26 cellular contexts compared by ENCODE assay signal in the genomic region with DNA sequence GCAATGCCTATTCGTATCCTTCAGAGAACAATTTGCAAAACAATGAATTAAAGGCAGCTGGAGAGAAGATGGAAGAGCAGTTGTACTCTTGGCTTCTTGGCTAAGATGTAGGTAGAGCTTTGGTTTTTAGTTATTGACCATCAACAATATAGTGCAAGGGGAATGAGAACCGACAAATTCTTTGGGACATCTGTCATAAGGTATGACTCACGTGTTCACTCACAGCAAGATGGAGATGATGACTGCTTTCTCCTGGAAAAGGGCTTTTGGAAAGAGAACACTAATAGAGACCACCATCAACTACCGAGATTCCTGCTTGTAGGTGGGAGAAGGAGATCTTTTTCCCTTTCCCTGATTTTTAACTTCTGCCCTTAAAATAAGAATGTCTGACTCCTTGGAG.
DNase-seq lines count a peak whose midpoint lies in the region; ATAC-seq, FAIRE-seq and TF ChIP-seq lines count a peak whose summit lies in the region.
"Had no signal": no experiment of that assay in that cellular context is flagged by ENCODE, and none has a peak within 500 bp of the region (broad histone marks: within the 10 kb centered on the region; RNA-seq: fewer than 3 reads in every experiment).

No MANE protein-coding gene starts in this region.

- CTCF ChIA-PET in HepG2 (lab: Yijun Ruan, JAX; ENCODE audit: low intra/inter-chr PET ratio, low total read pairs) = no interaction called here

- ATAC-seq in HepG2 = no peak
- no peak for ATAC-seq in right lobe of liver
- no peak for ATAC-seq in Right ventricle myocardium superior (ENCODE audit: poor library complexity)
- ATAC-seq: GM12878, HCT116, K562, T-cell had no signal

- in situ Hi-C loops in HepG2 (cut with HindIII; ENCODE audit: extremely low pct_ligation_motif_present, low pct_unique_long_range_greater_than_20kb) = no loop called here

- no peak overlapping the region for H2AFZ ChIP-seq in HepG2 (ENCODE audit: low read length)
- H2AFZ ChIP-seq: PC-9 had no signal

- no peak overlapping the region for H3K9ac ChIP-seq in HepG2 (ENCODE audit: insufficient read depth, low read depth, low read length)

- no peaks in the 10 kb centered on the region for H3K36me3 Mint-ChIP-seq in nephron progenitor cell (ENCODE audit: low read depth)
- H3K36me3 Mint-ChIP-seq: CD4-positive, CD25-positive, alpha-beta regulatory T cell; T-cell had no signal

- TF ChIP-seq CTCF in HepG2 (CRISPR knock-in tag; IDR thresholded peaks at IDR 0.05) (no peak), right lobe of liver (IDR thresholded peaks at IDR 0.05) (no peak), nephron progenitor cell (IDR thresholded peaks at IDR 0.05) (no peak)

- no peak overlapping the region for H3K4me3 Mint-ChIP-seq in nephron progenitor cell
- H3K4me3 Mint-ChIP-seq: CD4-positive, CD25-positive, alpha-beta regulatory T cell; T-cell had no signal

- H3K4me1 Mint-ChIP-seq in nephron progenitor cell = no peaks in the 10 kb centered on the region
- H3K4me1 Mint-ChIP-seq: CD4-positive, CD25-positive, alpha-beta regulatory T cell; T-cell had no signal

- FAIRE-seq in HepG2 (lab: Jason Lieb, UNC) = no peak
- FAIRE-seq: D721Med, G401.6, GM12878, K562 had no signal

- H3K79me2 ChIP-seq in HepG2 (ENCODE audit: insufficient read depth, low read length) = no peaks in the 10 kb centered on the region

- no peak overlapping the region for H3K4me3 ChIP-seq in HepG2 (replicated peaks in 1 of 3; ENCODE audit: insufficient read depth in 1 of 3, low read depth in 2 of 3, low read length in 3 of 3)
- no peak overlapping the region for H3K4me3 ChIP-seq in right lobe of liver
- H3K4me3 ChIP-seq: GM12878, K562, PC-9, SJSA1 had no signal

- TF ChIP-seq POLR2A in HepG2 (IDR thresholded peaks at IDR 0.05; ENCODE audit: insufficient read depth in 1 of 2, low read depth in 2 of 2, low read length in 2 of 2) (no peak), right lobe of liver (IDR thresholded peaks at IDR 0.05) (no peak)

- H4K20me1 ChIP-seq in HepG2 (ENCODE audit: insufficient read depth, low read length) = no peaks in the 10 kb centered on the region

- H3K9me3 ChIP-seq in HepG2 (ENCODE audit: low read length) (no peaks in the 10 kb centered on the region), right lobe of liver (no peaks in the 10 kb centered on the region)
- H3K9me3 ChIP-seq: SJSA1 had no signal

- H3K36me3 ChIP-seq in HepG2 (replicated peaks in 1 of 2; ENCODE audit: control insufficient read depth in 1 of 2, insufficient read depth in 2 of 2, low read length in 2 of 2) (no peaks in the 10 kb centered on the region), right lobe of liver (no peaks in the 10 kb centered on the region)
- H3K36me3 ChIP-seq: SJSA1 had no signal

- intact Hi-C loops in HepG2 (cut with micrococcal nuclease; ENCODE audit: unreplicated experiment) (no loop called here), right lobe of liver (cut with DNase I) (no loop called here), Right ventricle myocardium superior (cut with DNase I) (no loop called here)

- peaks cover 3% of the 10 kb centered on the region for H3K9me3 Mint-ChIP-seq in nephron progenitor cell
- H3K9me3 Mint-ChIP-seq: T-cell had no signal

- TF ChIP-seq RAD21 in HepG2 (CRISPR knock-in tag; IDR thresholded peaks at IDR 0.05) = no peak

- no peak overlapping the region for H3K27ac ChIP-seq in HepG2 (ENCODE audit: extremely low read length, insufficient read depth, low read length)
- H3K27ac ChIP-seq in right lobe of liver = no peak overlapping the region
- H3K27ac ChIP-seq: 22Rv1, HL-60, PC-9, SJSA1 had no signal

- BruUV-seq in HepG2 (replicated peaks; lab: Mats Ljungman, UMichigan) = no TSS peak

- DNase-seq in HepG2 (ENCODE audit: low spot score) (no peak), right lobe of liver (no peak), RPMI7951 (ENCODE audit: low read depth) (peak; percentile 28), glomerular visceral epithelial cell (ENCODE audit: extremely low spot score) (peak; percentile 25), Right ventricle myocardium superior (no peak), NCI-H524 treated with DMSO at 0.1 percent for 48 hours (lab: John Stamatoyannopoulos, UW) (no peak), nephron progenitor cell (no peak), NCI-H1092 (lab: John Stamatoyannopoulos, UW) (no peak)
- DNase-seq: ACHN; CD4-positive, CD25-positive, alpha-beta regulatory T cell; Kasumi-1; MV-4-11; NCI-H1105 treated with DMSO at 0.1 percent for 48 hours; NCI-H2029; NCI-H446; NCI-H526; PC-9; T-cell had no signal

- no peak for TF ChIP-seq EP300 in HepG2 (IDR thresholded peaks at IDR 0.05; ENCODE audit: low read depth in 2 of 2, low read length in 2 of 2)
- TF ChIP-seq EP300 in HepG2 (CRISPR knock-in tag; IDR thresholded peaks at IDR 0.05; ENCODE audit: borderline replicate concordance) = no peak

- WGBS in HepG2 (ENCODE audit: low lambda C conversion rate) = 4% methylated on average over 4 of the region's 4 CpGs
- 21% methylated on average over 3 of the region's 4 CpGs for WGBS in right lobe of liver (ENCODE audit: insufficient coverage, low coverage, low lambda C conversion rate, missing lambda C conversion rate)

- POLR2A ChIA-PET in HepG2 (lab: Yijun Ruan, JAX) = no interaction called here

- H3K4me1 ChIP-seq in HepG2 (ENCODE audit: insufficient read depth, low read length) (no peaks in the 10 kb centered on the region), right lobe of liver (no peaks in the 10 kb centered on the region)
- H3K4me1 ChIP-seq: SJSA1 had no signal

- H3K27me3 Mint-ChIP-seq in nephron progenitor cell (ENCODE audit: low read depth, poor library complexity) = peaks cover 22% of the 10 kb centered on the region
- H3K27me3 Mint-ChIP-seq: CD4-positive, CD25-positive, alpha-beta regulatory T cell had no signal

- no peaks in the 10 kb centered on the region for H3K27me3 ChIP-seq in HepG2 (ENCODE audit: control insufficient read depth in 1 of 2, insufficient read depth in 2 of 2, low read length in 2 of 2)
- no peaks in the 10 kb centered on the region for H3K27me3 ChIP-seq in right lobe of liver
- H3K27me3 ChIP-seq: SJSA1 had no signal

- H3K27ac Mint-ChIP-seq in nephron progenitor cell = no peak overlapping the region
- H3K27ac Mint-ChIP-seq: CD4-positive, CD25-positive, alpha-beta regulatory T cell; T-cell had no signal

- no peak overlapping the region for H3K4me2 ChIP-seq in HepG2 (ENCODE audit: low read depth, low read length)
- H3K4me2 ChIP-seq: PC-9 had no signal

TF ChIP-seq in HepG2, 621 proteins besides CTCF, POLR2A, EP300 and RAD21:
- no peak for TF ChIP-seq ZNF570 (CRISPR knock-in tag; IDR thresholded peaks at IDR 0.05; ENCODE audit: borderline replicate concordance)
- TF ChIP-seq, protein P1, sequence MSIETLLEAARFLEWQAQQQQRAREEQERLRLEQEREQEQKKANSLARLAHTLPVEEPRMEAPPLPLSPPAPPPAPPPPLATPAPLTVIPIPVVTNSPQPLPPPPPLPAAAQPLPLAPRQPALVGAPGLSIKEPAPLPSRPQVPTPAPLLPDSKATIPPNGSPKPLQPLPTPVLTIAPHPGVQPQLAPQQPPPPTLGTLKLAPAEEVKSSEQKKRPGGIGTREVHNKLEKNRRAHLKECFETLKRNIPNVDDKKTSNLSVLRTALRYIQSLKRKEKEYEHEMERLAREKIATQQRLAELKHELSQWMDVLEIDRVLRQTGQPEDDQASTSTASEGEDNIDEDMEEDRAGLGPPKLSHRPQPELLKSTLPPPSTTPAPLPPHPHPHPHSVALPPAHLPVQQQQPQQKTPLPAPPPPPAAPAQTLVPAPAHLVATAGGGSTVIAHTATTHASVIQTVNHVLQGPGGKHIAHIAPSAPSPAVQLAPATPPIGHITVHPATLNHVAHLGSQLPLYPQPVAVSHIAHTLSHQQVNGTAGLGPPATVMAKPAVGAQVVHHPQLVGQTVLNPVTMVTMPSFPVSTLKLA (IDR thresholded peaks at IDR 0.05) = peak; percentile 35; the same call in 1 of the 2 replicates
- TF ChIP-seq REL (CRISPR knock-in tag; conservative IDR thresholded peaks at IDR 0.05) = no peak
TF ChIP-seq in HepG2: peak in this region for 1.

Comparison
In these comparisons a context has a peak if more than half of its experiments do, and no peak if none do; other contexts are left out.
1. DNase-seq: peak in RPMI7951 (single experiment) and glomerular visceral epithelial cell (single experiment); none in HepG2 (single experiment), right lobe of liver (0 of 3), Right ventricle myocardium superior (single experiment), NCI-H524 treated with DMSO at 0.1 percent for 48 hours (single experiment), nephron progenitor cell (single experiment) and NCI-H1092 (single experiment).